1 cellular context compared by ENCODE assay signal in genomic region chr10:28523725-28524252, GRCh38.
TF ChIP-seq lines count a peak whose summit lies in the region.

No MANE protein-coding gene starts in this region.

TF ChIP-seq in HEK293, 187 proteins besides CTCF, POLR2A, EP300 and RAD21 (continued from another document):
- TF ChIP-seq SP2 (tag by site-specific recombination; IDR thresholded peaks at IDR 0.05) = no peak
- TF ChIP-seq ZNF362 (tag by site-specific recombination; IDR thresholded peaks at IDR 0.05) = no peak
- TF ChIP-seq KLF17 (tag by site-specific recombination; IDR thresholded peaks at IDR 0.05) = no peak
- no peak for TF ChIP-seq ZNF664 (tag by site-specific recombination; IDR thresholded peaks at IDR 0.05)
- TF ChIP-seq ZNF2 (tag by site-specific recombination; IDR thresholded peaks at IDR 0.05) = no peak
